ENCODE assay signal across 12 cellular contexts in genomic region chr16:21162661-21163151, GRCh38. TPM values are rescaled to one million over a fixed set of nuclear protein-coding genes. Genes with fewer than 3 reads are reported as not detected.
A peak's percentile ranks its signal among the peaks of the same experiment; 100 is the strongest.
DNase-seq lines count a peak whose midpoint lies in the region; ATAC-seq and TF ChIP-seq lines count a peak whose summit lies in the region.
"Had no signal": no experiment of that assay in that cellular context is flagged by ENCODE, and none has a peak within 500 bp of the region (broad histone marks: within the 10 kb centered on the region; RNA-seq: fewer than 3 reads in every experiment).

No MANE protein-coding gene starts in this region.

- TF ChIP-seq CTCF in Loucy (conservative IDR thresholded peaks at IDR 0.05; ENCODE audit: low read length) = no peak
- no peak for TF ChIP-seq CTCF in body of pancreas (IDR thresholded peaks at IDR 0.05)
- TF ChIP-seq CTCF in right atrium auricular region (IDR thresholded peaks at IDR 0.05) = no peak
- no peak for TF ChIP-seq CTCF in tibial artery (IDR thresholded peaks at IDR 0.05)

- no peaks in the 10 kb centered on the region for H4K20me1 ChIP-seq in Loucy (ENCODE audit: insufficient read depth, low read length, poor library complexity, severe bottlenecking)

- 14 to 17% methylated on average over 7 of the region's 7 CpGs for WGBS in body of pancreas, 2 donors

- DNase-seq in body of pancreas (peak; percentile 18 to 67 (median 50)), right atrium auricular region (ENCODE audit: low spot score) (no peak), tibial artery (peak; percentile 33 to 75), COR-L47 (lab: John Stamatoyannopoulos, UW) (no peak), NOMO-1 treated with DMSO at 0.1 percent for 48 hours (lab: John Stamatoyannopoulos, UW; ENCODE audit: unreplicated experiment) (no peak), T-helper 9 cell (no peak)
- DNase-seq: activated CD4-positive, alpha-beta memory T cell treated with anti-CD3 and anti-CD28 coated beads for 36 hours; activated naive CD4-positive, alpha-beta T cell treated with Interleukin-2 at 50 U/mL for 16 hours had no signal

- H3K27ac ChIP-seq in body of pancreas (peak overlapping the region in 3 of 4 donors; percentile 29 to 62 (median 41)), right atrium auricular region (peak overlapping the region; percentile 61 to 91), tibial artery (peak overlapping the region; percentile 67 to 92)

- H3K9me3 ChIP-seq in Loucy (ENCODE audit: insufficient read depth, low read depth, low read length) (no peaks in the 10 kb centered on the region), body of pancreas (no peaks in the 10 kb centered on the region), right atrium auricular region (no peaks in the 10 kb centered on the region), tibial artery (no peaks in the 10 kb centered on the region)

- ATAC-seq in body of pancreas = no peak

- H2AFZ ChIP-seq in Loucy (ENCODE audit: low read length) = no peak overlapping the region

- no peak for TF ChIP-seq POLR2A in body of pancreas (IDR thresholded peaks at IDR 0.05)

- intact Hi-C loops in body of pancreas (cut with DNase I) = no loop called here
- intact Hi-C loops in tibial artery (cut with DNase I; ENCODE audit: low total_unique reads) = no loop called here

- peak overlapping the region; percentile 8 for H3K4me2 ChIP-seq in Loucy (ENCODE audit: low read depth, low read length, poor library complexity, severe bottlenecking)
- H3K4me2 ChIP-seq: smooth muscle cell had no signal

- H3K9me2 ChIP-seq in Loucy (replicated peaks; ENCODE audit: low read depth, low read length) = no peaks in the 10 kb centered on the region

- no peak overlapping the region for H3K4me3 ChIP-seq in Loucy (ENCODE audit: low read length, poor library complexity, severe bottlenecking)
- no peak overlapping the region for H3K4me3 ChIP-seq in body of pancreas
- H3K4me3 ChIP-seq in right atrium auricular region = no peak overlapping the region
- H3K4me3 ChIP-seq in tibial artery = no peak overlapping the region
- H3K4me3 ChIP-seq: smooth muscle cell had no signal

- H3F3A ChIP-seq in Loucy (ENCODE audit: low read depth) = no peaks in the 10 kb centered on the region

- H3K36me3 ChIP-seq in Loucy (ENCODE audit: insufficient read depth, low read length) = no peaks in the 10 kb centered on the region
- peaks cover 0 to 3% of the 10 kb centered on the region in 2 donors for H3K36me3 ChIP-seq in body of pancreas (replicated peaks in 1 of 2; ENCODE audit: insufficient read depth in 1 of 2, low read depth in 2 of 2)
- H3K36me3 ChIP-seq in right atrium auricular region = peaks cover 32% of the 10 kb centered on the region
- H3K36me3 ChIP-seq in tibial artery = peaks cover 22 to 36% (median 29%) of the 10 kb centered on the region in 3 donors

- H3K27me3 ChIP-seq in Loucy (ENCODE audit: insufficient read depth, low read length, poor library complexity, severe bottlenecking) (no peaks in the 10 kb centered on the region), body of pancreas (no peaks in the 10 kb centered on the region), right atrium auricular region (no peaks in the 10 kb centered on the region), tibial artery (no peaks in the 10 kb centered on the region)

- no peak overlapping the region for H3K9ac ChIP-seq in Loucy (ENCODE audit: low read depth, low read length, poor library complexity, severe bottlenecking)

- H3K4me1 ChIP-seq in Loucy (ENCODE audit: insufficient read depth, low read length, poor library complexity, severe bottlenecking) = peaks cover 13% of the 10 kb centered on the region
- peaks cover 40% of the 10 kb centered on the region for H3K4me1 ChIP-seq in body of pancreas
- H3K4me1 ChIP-seq in right atrium auricular region = peaks cover 0 to 55% of the 10 kb centered on the region in 2 donors
- peaks cover 0 to 72% (median 54%) of the 10 kb centered on the region in 4 donors for H3K4me1 ChIP-seq in tibial artery

- H3K79me2 ChIP-seq in Loucy (ENCODE audit: insufficient read depth, low read length) = no peaks in the 10 kb centered on the region

RNA-seq across cellular contexts. Expression of gene LDAF1, which starts 4.2 kb away (rescaled TPM):
- 10 to 100 TPM in 1 of 2 donors, 1 to 10 TPM in 1; 4.9 to 32.4 TPM for total RNA-seq in body of pancreas
- total RNA-seq in right atrium auricular region = 100 to 1,000 TPM in 1 of 2 donors, 10 to 100 TPM in 1; 81.8 to 110 TPM

RNA-seq across cellular contexts. Expression of gene DNAH3, which starts 12.1 kb away (rescaled TPM):
- total RNA-seq in body of pancreas (not detected), right atrium auricular region (under 1 TPM in 1 of 2 donors, not detected in 1; 0.20 TPM)
- total RNA-seq: activated CD4-positive, alpha-beta memory T cell treated with anti-CD3 and anti-CD28 coated beads for 36 hours; M059J; mononuclear cell; smooth muscle cell had no signal

RNA-seq across cellular contexts. Expression of gene ZP2, which starts 48.7 kb away (rescaled TPM):
- total RNA-seq in body of pancreas = not detected
- not detected for total RNA-seq in right atrium auricular region
- total RNA-seq: activated CD4-positive, alpha-beta memory T cell treated with anti-CD3 and anti-CD28 coated beads for 36 hours; M059J; mononuclear cell; smooth muscle cell had no signal

Comparison
In these comparisons a context has a peak if more than half of its experiments do, and no peak if none do; other contexts are left out.
1. DNase-seq: peak in body of pancreas (4 of 4) and tibial artery (2 of 2); none in right atrium auricular region (single experiment), COR-L47 (single experiment), NOMO-1 treated with DMSO at 0.1 percent for 48 hours (single experiment) and T-helper 9 cell (single experiment).
2. Peak in every context shown above with its lines, with median percentiles within 50 percentile points of each other: H3K27ac ChIP-seq.